ENCODE assay signal across 1 cellular context in the genomic region with DNA sequence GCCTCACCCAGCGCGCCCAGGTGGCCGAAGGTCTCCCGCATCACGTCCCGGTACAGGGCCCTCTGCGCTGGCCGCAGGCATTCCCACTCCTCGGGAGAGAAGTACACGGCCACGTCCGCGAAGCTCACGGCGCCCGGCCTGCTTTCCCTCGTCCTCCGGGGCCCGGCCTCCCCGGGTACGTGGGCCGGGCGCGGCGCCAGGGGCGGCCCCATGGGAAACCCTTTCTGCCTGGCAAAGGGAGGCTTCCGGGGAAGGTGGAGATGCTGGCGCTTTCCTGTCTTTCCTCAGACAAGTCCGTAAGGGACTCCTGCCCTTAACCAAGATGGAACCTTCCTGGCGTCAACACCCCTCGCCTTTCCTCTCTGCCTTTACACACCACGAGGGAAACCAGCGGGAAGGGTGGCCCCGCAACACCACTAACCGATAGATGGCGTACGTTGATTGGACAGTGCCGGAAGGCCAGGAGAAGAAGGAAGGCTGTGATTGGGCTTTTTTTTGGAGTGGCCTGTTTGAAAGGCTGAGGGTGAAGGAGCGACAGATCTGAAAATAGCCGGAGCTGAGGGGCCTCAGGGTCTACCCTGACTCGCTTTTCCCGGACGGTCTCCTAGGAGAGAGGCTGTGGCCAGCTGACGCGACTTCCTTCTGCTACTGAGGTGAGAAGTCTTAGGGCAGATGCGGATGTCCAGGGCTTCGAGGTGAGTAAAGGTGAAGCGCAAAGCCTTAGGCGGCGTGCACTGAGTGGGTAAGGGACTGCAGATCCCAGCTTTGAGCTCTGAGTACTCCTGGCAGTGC.
TF ChIP-seq lines count a peak whose summit lies in the region.

A gene (minus strand): TSS at position 298 of the 792 bp plus-strand sequence. CDS start 86 bp downstream, at position 212.

TF ChIP-seq in GM12878, 131 proteins besides CTCF, POLR2A, EP300 and RAD21 (continued from another document):
- TF ChIP-seq, protein P1, sequence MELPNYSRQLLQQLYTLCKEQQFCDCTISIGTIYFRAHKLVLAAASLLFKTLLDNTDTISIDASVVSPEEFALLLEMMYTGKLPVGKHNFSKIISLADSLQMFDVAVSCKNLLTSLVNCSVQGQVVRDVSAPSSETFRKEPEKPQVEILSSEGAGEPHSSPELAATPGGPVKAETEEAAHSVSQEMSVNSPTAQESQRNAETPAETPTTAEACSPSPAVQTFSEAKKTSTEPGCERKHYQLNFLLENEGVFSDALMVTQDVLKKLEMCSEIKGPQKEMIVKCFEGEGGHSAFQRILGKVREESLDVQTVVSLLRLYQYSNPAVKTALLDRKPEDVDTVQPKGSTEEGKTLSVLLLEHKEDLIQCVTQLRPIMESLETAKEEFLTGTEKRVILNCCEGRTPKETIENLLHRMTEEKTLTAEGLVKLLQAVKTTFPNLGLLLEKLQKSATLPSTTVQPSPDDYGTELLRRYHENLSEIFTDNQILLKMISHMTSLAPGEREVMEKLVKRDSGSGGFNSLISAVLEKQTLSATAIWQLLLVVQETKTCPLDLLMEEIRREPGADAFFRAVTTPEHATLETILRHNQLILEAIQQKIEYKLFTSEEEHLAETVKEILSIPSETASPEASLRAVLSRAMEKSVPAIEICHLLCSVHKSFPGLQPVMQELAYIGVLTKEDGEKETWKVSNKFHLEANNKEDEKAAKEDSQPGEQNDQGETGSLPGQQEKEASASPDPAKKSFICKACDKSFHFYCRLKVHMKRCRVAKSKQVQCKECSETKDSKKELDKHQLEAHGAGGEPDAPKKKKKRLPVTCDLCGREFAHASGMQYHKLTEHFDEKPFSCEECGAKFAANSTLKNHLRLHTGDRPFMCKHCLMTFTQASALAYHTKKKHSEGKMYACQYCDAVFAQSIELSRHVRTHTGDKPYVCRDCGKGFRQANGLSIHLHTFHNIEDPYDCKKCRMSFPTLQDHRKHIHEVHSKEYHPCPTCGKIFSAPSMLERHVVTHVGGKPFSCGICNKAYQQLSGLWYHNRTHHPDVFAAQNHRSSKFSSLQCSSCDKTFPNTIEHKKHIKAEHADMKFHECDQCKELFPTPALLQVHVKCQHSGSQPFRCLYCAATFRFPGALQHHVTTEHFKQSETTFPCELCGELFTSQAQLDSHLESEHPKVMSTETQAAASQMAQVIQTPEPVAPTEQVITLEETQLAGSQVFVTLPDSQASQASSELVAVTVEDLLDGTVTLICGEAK (IDR thresholded peaks at IDR 0.05; ENCODE audit: borderline replicate concordance), result peak; percentile 85
- TF ChIP-seq, protein P2, sequence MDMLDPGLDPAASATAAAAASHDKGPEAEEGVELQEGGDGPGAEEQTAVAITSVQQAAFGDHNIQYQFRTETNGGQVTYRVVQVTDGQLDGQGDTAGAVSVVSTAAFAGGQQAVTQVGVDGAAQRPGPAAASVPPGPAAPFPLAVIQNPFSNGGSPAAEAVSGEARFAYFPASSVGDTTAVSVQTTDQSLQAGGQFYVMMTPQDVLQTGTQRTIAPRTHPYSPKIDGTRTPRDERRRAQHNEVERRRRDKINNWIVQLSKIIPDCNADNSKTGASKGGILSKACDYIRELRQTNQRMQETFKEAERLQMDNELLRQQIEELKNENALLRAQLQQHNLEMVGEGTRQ (IDR thresholded peaks at IDR 0.05; ENCODE audit: borderline replicate concordance, low read depth, low read length), result peak; percentile 11; the same call in 1 of the 2 replicates
- TF ChIP-seq, protein P3, sequence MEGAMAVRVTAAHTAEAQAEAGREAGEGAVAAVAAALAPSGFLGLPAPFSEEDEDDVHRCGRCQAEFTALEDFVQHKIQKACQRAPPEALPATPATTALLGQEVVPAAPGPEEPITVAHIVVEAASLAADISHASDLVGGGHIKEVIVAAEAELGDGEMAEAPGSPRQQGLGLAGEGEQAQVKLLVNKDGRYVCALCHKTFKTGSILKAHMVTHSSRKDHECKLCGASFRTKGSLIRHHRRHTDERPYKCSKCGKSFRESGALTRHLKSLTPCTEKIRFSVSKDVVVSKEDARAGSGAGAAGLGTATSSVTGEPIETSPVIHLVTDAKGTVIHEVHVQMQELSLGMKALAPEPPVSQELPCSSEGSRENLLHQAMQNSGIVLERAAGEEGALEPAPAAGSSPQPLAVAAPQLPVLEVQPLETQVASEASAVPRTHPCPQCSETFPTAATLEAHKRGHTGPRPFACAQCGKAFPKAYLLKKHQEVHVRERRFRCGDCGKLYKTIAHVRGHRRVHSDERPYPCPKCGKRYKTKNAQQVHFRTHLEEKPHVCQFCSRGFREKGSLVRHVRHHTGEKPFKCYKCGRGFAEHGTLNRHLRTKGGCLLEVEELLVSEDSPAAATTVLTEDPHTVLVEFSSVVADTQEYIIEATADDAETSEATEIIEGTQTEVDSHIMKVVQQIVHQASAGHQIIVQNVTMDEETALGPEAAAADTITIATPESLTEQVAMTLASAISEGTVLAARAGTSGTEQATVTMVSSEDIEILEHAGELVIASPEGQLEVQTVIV (IDR thresholded peaks at IDR 0.05; ENCODE audit: borderline replicate concordance, partially characterized antibody), result no peak
- TF ChIP-seq FOS (IDR thresholded peaks at IDR 0.05; ENCODE audit: borderline replicate concordance, extremely low read depth, insufficient read length) (peak; percentile 66), NFYA (IDR thresholded peaks at IDR 0.05; ENCODE audit: borderline replicate concordance, low read depth, low read length) (peak; percentile 76), GATAD2B (conservative IDR thresholded peaks at IDR 0.05; ENCODE audit: low read depth) (peak; percentile 51; the same call in 1 of the 2 replicates), BHLHE40 (IDR thresholded peaks at IDR 0.05; ENCODE audit: borderline replicate concordance in 1 of 2, low read depth in 2 of 2, low read length in 1 of 2) (no peak; a peak in 1 of 4 replicates), ZNF24 (IDR thresholded peaks at IDR 0.05) (no peak)
- TF ChIP-seq, protein P4, sequence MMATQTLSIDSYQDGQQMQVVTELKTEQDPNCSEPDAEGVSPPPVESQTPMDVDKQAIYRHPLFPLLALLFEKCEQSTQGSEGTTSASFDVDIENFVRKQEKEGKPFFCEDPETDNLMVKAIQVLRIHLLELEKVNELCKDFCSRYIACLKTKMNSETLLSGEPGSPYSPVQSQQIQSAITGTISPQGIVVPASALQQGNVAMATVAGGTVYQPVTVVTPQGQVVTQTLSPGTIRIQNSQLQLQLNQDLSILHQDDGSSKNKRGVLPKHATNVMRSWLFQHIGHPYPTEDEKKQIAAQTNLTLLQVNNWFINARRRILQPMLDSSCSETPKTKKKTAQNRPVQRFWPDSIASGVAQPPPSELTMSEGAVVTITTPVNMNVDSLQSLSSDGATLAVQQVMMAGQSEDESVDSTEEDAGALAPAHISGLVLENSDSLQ (IDR thresholded peaks at IDR 0.05), result peak; percentile 82
- TF ChIP-seq, protein P5, sequence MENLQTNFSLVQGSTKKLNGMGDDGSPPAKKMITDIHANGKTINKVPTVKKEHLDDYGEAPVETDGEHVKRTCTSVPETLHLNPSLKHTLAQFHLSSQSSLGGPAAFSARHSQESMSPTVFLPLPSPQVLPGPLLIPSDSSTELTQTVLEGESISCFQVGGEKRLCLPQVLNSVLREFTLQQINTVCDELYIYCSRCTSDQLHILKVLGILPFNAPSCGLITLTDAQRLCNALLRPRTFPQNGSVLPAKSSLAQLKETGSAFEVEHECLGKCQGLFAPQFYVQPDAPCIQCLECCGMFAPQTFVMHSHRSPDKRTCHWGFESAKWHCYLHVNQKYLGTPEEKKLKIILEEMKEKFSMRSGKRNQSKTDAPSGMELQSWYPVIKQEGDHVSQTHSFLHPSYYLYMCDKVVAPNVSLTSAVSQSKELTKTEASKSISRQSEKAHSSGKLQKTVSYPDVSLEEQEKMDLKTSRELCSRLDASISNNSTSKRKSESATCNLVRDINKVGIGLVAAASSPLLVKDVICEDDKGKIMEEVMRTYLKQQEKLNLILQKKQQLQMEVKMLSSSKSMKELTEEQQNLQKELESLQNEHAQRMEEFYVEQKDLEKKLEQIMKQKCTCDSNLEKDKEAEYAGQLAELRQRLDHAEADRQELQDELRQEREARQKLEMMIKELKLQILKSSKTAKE (IDR thresholded peaks at IDR 0.05; ENCODE audit: low read depth, poor library complexity, severe bottlenecking), result peak; percentile 53
- TF ChIP-seq, protein P6, sequence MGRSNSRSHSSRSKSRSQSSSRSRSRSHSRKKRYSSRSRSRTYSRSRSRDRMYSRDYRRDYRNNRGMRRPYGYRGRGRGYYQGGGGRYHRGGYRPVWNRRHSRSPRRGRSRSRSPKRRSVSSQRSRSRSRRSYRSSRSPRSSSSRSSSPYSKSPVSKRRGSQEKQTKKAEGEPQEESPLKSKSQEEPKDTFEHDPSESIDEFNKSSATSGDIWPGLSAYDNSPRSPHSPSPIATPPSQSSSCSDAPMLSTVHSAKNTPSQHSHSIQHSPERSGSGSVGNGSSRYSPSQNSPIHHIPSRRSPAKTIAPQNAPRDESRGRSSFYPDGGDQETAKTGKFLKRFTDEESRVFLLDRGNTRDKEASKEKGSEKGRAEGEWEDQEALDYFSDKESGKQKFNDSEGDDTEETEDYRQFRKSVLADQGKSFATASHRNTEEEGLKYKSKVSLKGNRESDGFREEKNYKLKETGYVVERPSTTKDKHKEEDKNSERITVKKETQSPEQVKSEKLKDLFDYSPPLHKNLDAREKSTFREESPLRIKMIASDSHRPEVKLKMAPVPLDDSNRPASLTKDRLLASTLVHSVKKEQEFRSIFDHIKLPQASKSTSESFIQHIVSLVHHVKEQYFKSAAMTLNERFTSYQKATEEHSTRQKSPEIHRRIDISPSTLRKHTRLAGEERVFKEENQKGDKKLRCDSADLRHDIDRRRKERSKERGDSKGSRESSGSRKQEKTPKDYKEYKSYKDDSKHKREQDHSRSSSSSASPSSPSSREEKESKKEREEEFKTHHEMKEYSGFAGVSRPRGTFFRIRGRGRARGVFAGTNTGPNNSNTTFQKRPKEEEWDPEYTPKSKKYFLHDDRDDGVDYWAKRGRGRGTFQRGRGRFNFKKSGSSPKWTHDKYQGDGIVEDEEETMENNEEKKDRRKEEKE (IDR thresholded peaks at IDR 0.05), result no peak
